Comparison of ENCODE assay signal across 24 cellular contexts in genomic region chr17:8826808-8827435, GRCh38. TPM values are rescaled to one million over a fixed set of nuclear protein-coding genes. Genes with fewer than 3 reads are reported as not detected.
"Had no signal": no experiment of that assay in that cellular context is flagged by ENCODE, and none has a peak within 500 bp of the region (broad histone marks: within the 10 kb centered on the region; RNA-seq: fewer than 3 reads in every experiment).

No MANE protein-coding gene starts in this region.

- H3K27me3 Mint-ChIP-seq: activated CD4-positive, alpha-beta memory T cell treated with anti-CD3 and anti-CD28 coated beads for 36 hours; activated naive CD4-positive, alpha-beta T cell treated with anti-CD3 and anti-CD28 coated beads, Interleukin-2, amount 50 U/mL, for 24 hours; dendritic cell treated with granulocyte-macrophage colony-stimulating factor and Interleukin-4, amounts not matched to agents 40 ng/mL and 50 ng/mL, for 4 days; T-cell had no signal

- H3K27ac Mint-ChIP-seq: activated CD4-positive, alpha-beta memory T cell treated with anti-CD3 and anti-CD28 coated beads for 36 hours; activated naive CD4-positive, alpha-beta T cell treated with anti-CD3 and anti-CD28 coated beads, Interleukin-2, amount 50 U/mL, for 24 hours; activated T-cell treated with anti-CD3 and anti-CD28 coated beads, Interleukin-2, amount 50 U/mL, for 72 hours; dendritic cell treated with granulocyte-macrophage colony-stimulating factor and Interleukin-4, amounts not matched to agents 40 ng/mL and 50 ng/mL, for 4 days; nephron progenitor cell; progenitor cell of endocrine pancreas; T-cell; WTC11 had no signal

- ATAC-seq: activated T-cell treated with anti-CD3 and anti-CD28 coated beads, Interleukin-2, amount 50 U/mL, for 72 hours; left colon; stimulated activated naive CD8-positive, alpha-beta T cell treated with anti-CD3 and anti-CD28 coated beads, Interleukin-15, Interleukin-2, amounts not matched to agents 100 U/mL and 50 U/mL, for 24 hours; T-cell; WTC11 had no signal

- H3K27ac ChIP-seq: hepatocyte, tibial nerve had no signal

- H3K4me1 Mint-ChIP-seq: activated naive CD4-positive, alpha-beta T cell treated with anti-CD3 and anti-CD28 coated beads, Interleukin-2, amount 50 U/mL, for 24 hours; T-cell had no signal

- H3K9me3 Mint-ChIP-seq: activated naive CD4-positive, alpha-beta T cell treated with anti-CD3 and anti-CD28 coated beads, Interleukin-2, amount 50 U/mL, for 24 hours; dendritic cell treated with granulocyte-macrophage colony-stimulating factor and Interleukin-4, amounts not matched to agents 40 ng/mL and 50 ng/mL, for 4 days had no signal

- H3K4me3 ChIP-seq: hepatocyte, tibial nerve had no signal

- H3K4me1 ChIP-seq: tibial nerve had no signal

- DNase-seq: activated CD4-positive, alpha-beta memory T cell treated with anti-CD3 and anti-CD28 coated beads for 36 hours; activated CD4-positive, alpha-beta T cell treated with anti-CD3 and anti-CD28 coated beads for 4 hours; activated gamma-delta T cell; activated T-cell treated with anti-CD3 and anti-CD28 coated beads, Interleukin-2, amount 50 U/mL, for 72 hours; cerebellar nuclear complex; effector memory CD4-positive, alpha-beta T cell; foreskin fibroblast; left colon; midbrain; nephron progenitor cell; occipital lobe; stimulated activated CD4-positive, alpha-beta T cell treated with anti-CD3 and anti-CD28 coated beads, Interleukin-2, amount 100 ng/mL, for 24 hours; stimulated activated naive CD8-positive, alpha-beta T cell treated with anti-CD3 and anti-CD28 coated beads, Interleukin-15, Interleukin-2, amounts not matched to agents 100 U/mL and 50 U/mL, for 24 hours; substantia nigra; T-cell had no signal

- H3K36me3 Mint-ChIP-seq: activated CD4-positive, alpha-beta memory T cell treated with anti-CD3 and anti-CD28 coated beads for 36 hours; activated naive CD4-positive, alpha-beta T cell treated with anti-CD3 and anti-CD28 coated beads, Interleukin-2, amount 50 U/mL, for 24 hours; T-cell; WTC11 had no signal

- H3K4me3 Mint-ChIP-seq: activated CD4-positive, alpha-beta memory T cell treated with anti-CD3 and anti-CD28 coated beads for 36 hours; activated naive CD4-positive, alpha-beta T cell treated with anti-CD3 and anti-CD28 coated beads, Interleukin-2, amount 50 U/mL, for 24 hours; activated T-cell treated with anti-CD3 and anti-CD28 coated beads, Interleukin-2, amount 50 U/mL, for 72 hours; dendritic cell treated with granulocyte-macrophage colony-stimulating factor and Interleukin-4, amounts not matched to agents 40 ng/mL and 50 ng/mL, for 4 days; nephron progenitor cell; T-cell; WTC11 had no signal

- H3K36me3 ChIP-seq: tibial nerve had no signal

- H3K27me3 ChIP-seq: hepatocyte, tibial nerve had no signal

RNA-seq across cellular contexts. Expression of gene MFSD6L, which starts 27.8 kb away (rescaled TPM):
- total RNA-seq: activated CD4-positive, alpha-beta memory T cell treated with anti-CD3 and anti-CD28 coated beads for 36 hours; bronchial epithelial cell; lung microvascular endothelial cell; myocyte; tibial nerve had no signal

RNA-seq across cellular contexts. Expression of gene PIK3R6, which starts 40.6 kb away (rescaled TPM):
- total RNA-seq: bronchial epithelial cell, lung microvascular endothelial cell, myocyte had no signal
